Comparison of ENCODE assay signal across 19 cellular contexts in genomic region chr7:45660201-45660900, GRCh38.
DNase-seq lines count a peak whose midpoint lies in the region; ATAC-seq, FAIRE-seq and TF ChIP-seq lines count a peak whose summit lies in the region.
"Had no signal": no experiment of that assay in that cellular context is flagged by ENCODE, and none has a peak within 500 bp of the region (broad histone marks: within the 10 kb centered on the region; RNA-seq: fewer than 3 reads in every experiment).

No MANE protein-coding gene starts in this region.

- no peak overlapping the region for H3K27ac ChIP-seq in neuronal stem cell (replicated peaks; ENCODE audit: low read length)
- H3K27ac ChIP-seq: BLaER1 had no signal

- no peak overlapping the region for H3K4me2 ChIP-seq in neuronal stem cell (ENCODE audit: insufficient read depth, low read length, poor library complexity, severe bottlenecking)
- H3K4me2 ChIP-seq: BLaER1 had no signal

- peak; percentile 70 for DNase-seq in cardiac septum (ENCODE audit: low spot score)
- DNase-seq in Right ventricle myocardium inferior (ENCODE audit: missing footprints) = no peak
- no peak for DNase-seq in endothelial cell (ENCODE audit: low spot score)
- DNase-seq in neuronal stem cell (ENCODE audit: low spot score) = no peak
- DNase-seq in GM12892 (ENCODE audit: insufficient read length) = no peak
- no peak for DNase-seq in EL
- DNase-seq: CD4-positive, alpha-beta memory T cell; DMS53; KG1; MV-4-11; NCI-H1694 treated with DMSO at 0.1 percent for 48 hours; NCI-H226; NCI-H524; NCI-H82; RPMI8226; SIG-M5 had no signal

- H3K4ac ChIP-seq in neuronal stem cell (ENCODE audit: low read length) = no peak overlapping the region

- H2AK5ac ChIP-seq in neuronal stem cell (ENCODE audit: low read depth, low read length) = no peak overlapping the region

- TF ChIP-seq CTCF in endothelial cell (IDR thresholded peaks at IDR 0.05; ENCODE audit: unreplicated experiment) = no peak

- H2AFZ ChIP-seq in neuronal stem cell (ENCODE audit: low read length) = no peak overlapping the region

- FAIRE-seq in GM12892 (lab: Jason Lieb, UNC) = no peak

- no peaks in the 10 kb centered on the region for H3K9me3 Mint-ChIP-seq in endothelial cell (ENCODE audit: unreplicated experiment)

- no peaks in the 10 kb centered on the region for H3K27me3 ChIP-seq in neuronal stem cell (ENCODE audit: control insufficient read depth in 3 of 3, insufficient read depth in 3 of 3, low read depth in 1 of 3, low read length in 3 of 3)
- H3K27me3 ChIP-seq: BLaER1 had no signal

- H3K14ac ChIP-seq in neuronal stem cell (ENCODE audit: low read length) = no peak overlapping the region

- peak overlapping the region; percentile 15 for H3K4me3 Mint-ChIP-seq in endothelial cell (ENCODE audit: unreplicated experiment)
- H3K4me3 Mint-ChIP-seq: CD4-positive, alpha-beta memory T cell had no signal

- H3K4me3 ChIP-seq in neuronal stem cell (ENCODE audit: low read length in 2 of 2) = no peak overlapping the region
- H3K4me3 ChIP-seq: BLaER1, HAP-1 had no signal

- H3K36me3 Mint-ChIP-seq in endothelial cell (ENCODE audit: low read depth, unreplicated experiment) = peaks cover 33% of the 10 kb centered on the region
- H3K36me3 Mint-ChIP-seq: CD4-positive, alpha-beta memory T cell had no signal

- peaks cover 17% of the 10 kb centered on the region for H3K27me3 Mint-ChIP-seq in endothelial cell (ENCODE audit: unreplicated experiment)
- H3K27me3 Mint-ChIP-seq: CD4-positive, alpha-beta memory T cell had no signal

- no peak overlapping the region for H4K91ac ChIP-seq in neuronal stem cell (ENCODE audit: low read depth, low read length, poor library complexity)

- no peak overlapping the region for H2BK15ac ChIP-seq in neuronal stem cell (ENCODE audit: low read length)

- TF ChIP-seq POLR2A in GM12892 (IDR thresholded peaks at IDR 0.05; ENCODE audit: low read depth, low read length) = no peak

- no peaks in the 10 kb centered on the region for H3K4me1 ChIP-seq in neuronal stem cell (ENCODE audit: control insufficient read depth in 2 of 2, insufficient read depth in 1 of 2, low read depth in 1 of 2, low read length in 2 of 2)
- H3K4me1 ChIP-seq: HAP-1 had no signal

- H2BK120ac ChIP-seq in neuronal stem cell (ENCODE audit: low read depth, low read length) = no peak overlapping the region

- H3K36me3 ChIP-seq in neuronal stem cell (replicated peaks in 1 of 2; ENCODE audit: control insufficient read depth in 2 of 2, insufficient read depth in 2 of 2, low read length in 2 of 2) = no peaks in the 10 kb centered on the region
- H3K36me3 ChIP-seq: BLaER1, HAP-1 had no signal

- H3K27ac Mint-ChIP-seq in endothelial cell (ENCODE audit: unreplicated experiment) = peak overlapping the region; percentile 59
- H3K27ac Mint-ChIP-seq: CD4-positive, alpha-beta memory T cell had no signal

- peak overlapping the region; percentile 29 for H3K23ac ChIP-seq in neuronal stem cell (ENCODE audit: low read depth, low read length, poor library complexity)

- H2BK12ac ChIP-seq in neuronal stem cell (ENCODE audit: low read length) = no peak overlapping the region

- WGBS in neuronal stem cell (ENCODE audit: extremely low coverage in 2 of 2, insufficient read length in 2 of 2, insufficient replicate concordance in 1 of 2), 2 donors = no CpG with 5 or more reads among the region's 6 CpGs

- no peaks in the 10 kb centered on the region for H3K9me3 ChIP-seq in neuronal stem cell (replicated peaks in 1 of 2; ENCODE audit: control insufficient read depth in 2 of 2, insufficient read depth in 1 of 2, low read depth in 1 of 2, low read length in 2 of 2)
- H3K9me3 ChIP-seq: BLaER1, HAP-1 had no signal

- H2BK5ac ChIP-seq in neuronal stem cell (ENCODE audit: low read length) = no peak overlapping the region

- ATAC-seq in Right ventricle myocardium inferior (no peak), GM21786 (IDR thresholded peaks at IDR 0.05; ENCODE audit: unreplicated experiment) (no peak)

- no peaks in the 10 kb centered on the region for H3K79me1 ChIP-seq in neuronal stem cell (ENCODE audit: low read depth, low read length)

- H3K4me1 Mint-ChIP-seq in endothelial cell (ENCODE audit: unreplicated experiment) = peaks cover 12% of the 10 kb centered on the region
- H3K4me1 Mint-ChIP-seq: CD4-positive, alpha-beta memory T cell had no signal

- no peak overlapping the region for H4K8ac ChIP-seq in neuronal stem cell (ENCODE audit: low read depth, low read length)

- no peak overlapping the region for H3K9ac ChIP-seq in neuronal stem cell (ENCODE audit: low read depth, low read length, poor library complexity)
- H3K9ac ChIP-seq: BLaER1 had no signal

- no peak overlapping the region for H3K18ac ChIP-seq in neuronal stem cell (ENCODE audit: low read length)

- intact Hi-C loops in cardiac septum (cut with DNase I) (no loop called here), Right ventricle myocardium inferior (cut with DNase I) (no loop called here)
